In the genomic region with DNA sequence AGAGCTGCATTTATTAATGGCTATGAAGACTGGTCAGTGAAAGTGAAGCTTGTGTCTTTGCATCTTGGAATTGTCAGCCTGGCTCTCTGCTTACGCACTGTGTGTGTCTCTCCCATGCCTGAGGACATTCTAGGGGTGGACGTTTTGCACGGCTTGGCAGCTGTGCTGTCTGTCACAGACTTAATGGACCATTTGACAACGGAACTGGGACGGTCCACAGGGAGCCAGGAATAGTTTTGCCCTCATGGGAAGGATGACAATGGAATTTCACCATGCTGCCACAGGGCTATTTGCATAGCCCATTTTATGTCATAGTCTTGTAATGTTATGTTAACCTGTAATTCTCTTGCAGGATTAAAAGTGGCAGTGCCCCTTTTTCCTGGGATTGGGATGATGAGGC, we compare ENCODE assay signal across 22 cellular contexts. TPM values are rescaled to one million over a fixed set of nuclear protein-coding genes. Genes with fewer than 3 reads are reported as not detected.
"Had no signal": no experiment of that assay in that cellular context is flagged by ENCODE, and none has a peak within 500 bp of the region (broad histone marks: within the 10 kb centered on the region; RNA-seq: fewer than 3 reads in every experiment).

No MANE protein-coding gene starts in this region.

- H3K27ac Mint-ChIP-seq: activated CD4-positive, alpha-beta memory T cell treated with anti-CD3 and anti-CD28 coated beads for 36 hours; activated naive CD8-positive, alpha-beta T cell treated with anti-CD3 and anti-CD28 coated beads for 36 hours had no signal

- H3K9me3 ChIP-seq: sigmoid colon, thoracic aorta, upper lobe of left lung had no signal

- FAIRE-seq: astrocyte had no signal

- H3K27ac ChIP-seq: sigmoid colon, thoracic aorta, upper lobe of left lung had no signal

- H3K4me3 Mint-ChIP-seq: activated CD4-positive, alpha-beta memory T cell treated with anti-CD3 and anti-CD28 coated beads for 36 hours; activated naive CD8-positive, alpha-beta T cell treated with anti-CD3 and anti-CD28 coated beads for 36 hours had no signal

- H3K4me1 ChIP-seq: sigmoid colon, upper lobe of left lung had no signal

- H3K27me3 ChIP-seq: sigmoid colon, upper lobe of left lung had no signal

- H3K4me1 Mint-ChIP-seq: activated naive CD8-positive, alpha-beta T cell treated with anti-CD3 and anti-CD28 coated beads for 36 hours had no signal

- H3K36me3 Mint-ChIP-seq: activated CD4-positive, alpha-beta memory T cell treated with anti-CD3 and anti-CD28 coated beads for 36 hours; activated naive CD8-positive, alpha-beta T cell treated with anti-CD3 and anti-CD28 coated beads for 36 hours had no signal

- H3K9me3 Mint-ChIP-seq: activated CD4-positive, alpha-beta memory T cell treated with anti-CD3 and anti-CD28 coated beads for 36 hours; activated naive CD8-positive, alpha-beta T cell treated with anti-CD3 and anti-CD28 coated beads for 36 hours had no signal

- H3K36me3 ChIP-seq: sigmoid colon, thoracic aorta, upper lobe of left lung had no signal

- DNase-seq: activated CD4-positive, alpha-beta memory T cell treated with anti-CD3 and anti-CD28 coated beads for 36 hours; activated CD4-positive, alpha-beta T cell treated with anti-CD3 and anti-CD28 coated beads for 48 hours; activated naive CD4-positive, alpha-beta T cell treated with Interleukin-2 at 50 U/mL for 16 hours; activated naive CD8-positive, alpha-beta T cell treated with anti-CD3 and anti-CD28 coated beads for 36 hours; activated T-cell treated with anti-CD3 and anti-CD28 coated beads, Interleukin-2, amount 50 U/mL, for 48 hours; central memory CD4-positive, alpha-beta T cell; dermis blood vessel endothelial cell; effector CD8-positive, alpha-beta T cell; foreskin melanocyte; hippocampal formation; midbrain; occipital lobe; posterior cingulate gyrus; sigmoid colon; stimulated activated CD4-positive, alpha-beta T cell treated with anti-CD3 and anti-CD28 coated beads, Interleukin-4, amount 100 ng/mL, for 24 hours; stimulated activated naive CD4-positive, alpha-beta T cell treated with Interleukin-2 at 50 U/mL for 16 hours had no signal

- H3K4me3 ChIP-seq: sigmoid colon, thoracic aorta, upper lobe of left lung had no signal

RNA-seq across cellular contexts. Expression of gene OR2B6, which starts 44.7 kb away (rescaled TPM):
- total RNA-seq: activated CD4-positive, alpha-beta memory T cell treated with anti-CD3 and anti-CD28 coated beads for 36 hours; activated naive CD8-positive, alpha-beta T cell treated with anti-CD3 and anti-CD28 coated beads for 36 hours; astrocyte; dermis blood vessel endothelial cell; esophagus mucosa; occipital lobe; sigmoid colon; thoracic aorta; upper lobe of left lung had no signal
- polyA plus RNA-seq: liver, neural cell had no signal
